Comparison of ENCODE assay signal across 12 cellular contexts in the genomic region with DNA sequence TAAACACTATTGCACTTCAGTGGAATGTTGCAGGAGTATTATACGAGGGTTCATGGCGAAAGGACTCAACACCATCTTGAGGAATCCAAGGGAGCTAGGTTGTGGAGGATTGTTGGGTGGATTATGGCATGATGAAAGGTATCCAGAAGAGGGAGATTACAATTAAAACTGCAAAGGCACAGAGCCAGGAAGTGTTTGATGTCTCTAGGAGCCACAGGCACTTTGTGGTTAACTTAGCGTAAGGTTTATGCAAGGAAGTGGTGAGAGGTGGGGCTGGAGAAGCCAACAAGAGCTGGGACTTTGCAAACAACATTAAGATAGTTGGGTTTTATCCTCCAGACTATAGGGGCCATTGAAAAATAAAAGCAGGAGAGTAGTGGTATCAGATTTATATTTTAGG.
DNase-seq lines count a peak whose midpoint lies in the region; ATAC-seq, FAIRE-seq and TF ChIP-seq lines count a peak whose summit lies in the region.
"Had no signal": no experiment of that assay in that cellular context is flagged by ENCODE, and none has a peak within 500 bp of the region (broad histone marks: within the 10 kb centered on the region; RNA-seq: fewer than 3 reads in every experiment).

No MANE protein-coding gene starts in this region.

- H3K36me3 ChIP-seq in K562 (ENCODE audit: control insufficient read depth, insufficient read depth, low read length) = peaks cover 36% of the 10 kb centered on the region
- H3K36me3 ChIP-seq in uterus = no peaks in the 10 kb centered on the region

- no peaks in the 10 kb centered on the region for H3K9me3 Mint-ChIP-seq in activated CD8-positive, alpha-beta memory T cell treated with anti-CD3 and anti-CD28 coated beads, Interleukin-2, amount 10 ng/mL, durations not matched to agents 7 days and 5 days (ENCODE audit: low read depth)

- no peak for TF ChIP-seq POLR2A in K562 (conservative IDR thresholded peaks at IDR 0.05)
- TF ChIP-seq POLR2A in uterus (IDR thresholded peaks at IDR 0.05) = no peak

- 29% methylated on average over 3 of the region's 3 CpGs for WGBS in K562 (ENCODE audit: insufficient coverage, low coverage, missing lambda C conversion rate)

- ATAC-seq in activated CD8-positive, alpha-beta memory T cell treated with anti-CD3 and anti-CD28 coated beads, Interleukin-2, amount 10 ng/mL, durations not matched to agents 7 days and 5 days = peak; percentile 86
- ATAC-seq in K562 (peak; percentile 86), GM21619 (IDR thresholded peaks at IDR 0.05; ENCODE audit: unreplicated experiment) (no peak)

- TF ChIP-seq CTCF in K562 (IDR thresholded peaks at IDR 0.05 in 2 of 3, conservative IDR thresholded peaks at IDR 0.05 in 1 of 3; ENCODE audit: insufficient read depth in 2 of 3, low read depth in 1 of 3, low read length in 3 of 3) (no peak), uterus (IDR thresholded peaks at IDR 0.05) (no peak)

- POLR2A ChIA-PET in K562 (lab: Yijun Ruan, JAX) = interaction anchor here (1.0 to 1.5 kb wide), 2 partner anchors 16 to 18 kb away, joined by 3 to 4 read pairs; no protein-coding TSS in a partner anchor

- no peaks in the 10 kb centered on the region for H3K27me3 Mint-ChIP-seq in activated CD8-positive, alpha-beta memory T cell treated with anti-CD3 and anti-CD28 coated beads, Interleukin-2, amount 10 ng/mL, durations not matched to agents 7 days and 5 days

- no peaks in the 10 kb centered on the region for H4K20me1 ChIP-seq in K562 (replicated peaks; ENCODE audit: control insufficient read depth, insufficient read depth, low read length)

- H3K79me2 ChIP-seq in K562 (ENCODE audit: control insufficient read depth, insufficient read depth, low read length) = peaks cover 5% of the 10 kb centered on the region; the same call in 1 of the 3 replicates

- intact Hi-C loops in K562 (cut with micrococcal nuclease) (no loop called here), uterus (cut with DNase I; ENCODE audit: low total_unique reads) (no loop called here)

- peaks cover 3% of the 10 kb centered on the region for H3K4me1 Mint-ChIP-seq in activated CD8-positive, alpha-beta memory T cell treated with anti-CD3 and anti-CD28 coated beads, Interleukin-2, amount 10 ng/mL, durations not matched to agents 7 days and 5 days

- H3K9ac ChIP-seq in K562 (ENCODE audit: insufficient read depth in 1 of 2, low read depth in 2 of 2, low read length in 2 of 2) = no peak overlapping the region

- no peak overlapping the region for H2AFZ ChIP-seq in K562 (ENCODE audit: low read depth, low read length)

- peak; percentile 72 for FAIRE-seq in K562 (lab: Jason Lieb, UNC)

- in situ Hi-C loops in K562 (cut with MboI) = no loop called here

- no peak overlapping the region for H3K27ac Mint-ChIP-seq in activated CD8-positive, alpha-beta memory T cell treated with anti-CD3 and anti-CD28 coated beads, Interleukin-2, amount 10 ng/mL, durations not matched to agents 7 days and 5 days

- H3K9me1 ChIP-seq in K562 (ENCODE audit: control insufficient read depth, insufficient read depth, low read length) = no peaks in the 10 kb centered on the region

- no TSS peak for BruUV-seq in K562 (replicated peaks; lab: Mats Ljungman, UMichigan)

- H3K27ac ChIP-seq in K562 (ENCODE audit: extremely low read depth, low read depth, low read length) (no peak overlapping the region), uterus (no peak overlapping the region)
- H3K27ac ChIP-seq: skin epidermis had no signal

- no peak for TF ChIP-seq EP300 in K562 (IDR thresholded peaks at IDR 0.05; ENCODE audit: low read length)

- CTCF ChIA-PET in activated CD8-positive, alpha-beta memory T cell treated with anti-CD3 and anti-CD28 coated beads, Interleukin-2, amount 10 ng/mL, durations not matched to agents 7 days and 5 days (lab: Charles Lee) = interaction anchor here (0.9 to 1.2 kb wide), 2 partner anchors 16 to 47 kb away, joined by 3 read pairs; no protein-coding TSS in a partner anchor
- CTCF ChIA-PET in K562 (lab: Yijun Ruan, JAX; ENCODE audit: low intra/inter-chr PET ratio) = no interaction called here

- no peak for TF ChIP-seq RAD21 in K562 (CRISPR knock-in tag; conservative IDR thresholded peaks at IDR 0.05 in 1 of 2, IDR thresholded peaks at IDR 0.05 in 1 of 2)

- no peaks in the 10 kb centered on the region for H3K9me3 ChIP-seq in K562 (replicated peaks; ENCODE audit: control insufficient read depth, insufficient read depth, low read depth, low read length)
- no peaks in the 10 kb centered on the region for H3K9me3 ChIP-seq in uterus

- H3K36me3 Mint-ChIP-seq in activated CD8-positive, alpha-beta memory T cell treated with anti-CD3 and anti-CD28 coated beads, Interleukin-2, amount 10 ng/mL, durations not matched to agents 7 days and 5 days = no peaks in the 10 kb centered on the region

- H3K4me2 ChIP-seq in K562 (ENCODE audit: insufficient read depth, low read length) = 0 out of 2 replicates have a peak overlapping the region, but pooled peaks have one; percentile 1

- DNase-seq in activated CD8-positive, alpha-beta memory T cell treated with anti-CD3 and anti-CD28 coated beads, Interleukin-2, amount 10 ng/mL, durations not matched to agents 7 days and 5 days = peak; percentile 78
- no peak for DNase-seq in activated CD8-positive, alpha-beta memory T cell treated with anti-CD3 and anti-CD28 coated beads, Interleukin-2, amount 50 U/mL, for 48 hours
- DNase-seq in NOMO-1 (lab: John Stamatoyannopoulos, UW; ENCODE audit: unreplicated experiment in 2 of 2) (peak; percentile 70 to 82), K562 (ENCODE audit: extremely low read depth in 1 of 4, low spot score in 3 of 4) (peak in 2 of 4 experiments; percentile 25 to 54), renal cortical epithelial cell (ENCODE audit: low read depth) (peak; percentile 85), uterus (no peak), foreskin melanocyte (no peak)
- DNase-seq: erythroblast, NCI-H2171 had no signal

- H3K4me1 ChIP-seq in K562 (replicated peaks in 1 of 2; ENCODE audit: control insufficient read depth in 2 of 2, insufficient read depth in 2 of 2, low read length in 2 of 2) = peaks cover 0 to 16% of the 10 kb centered on the region in 2 experiments; a peak in 3 of 5 replicates
- no peaks in the 10 kb centered on the region for H3K4me1 ChIP-seq in uterus

- H3K4me3 ChIP-seq in K562 (no peak overlapping the region), uterus (no peak overlapping the region)
- H3K4me3 ChIP-seq: lung, skin epidermis had no signal

- H3K27me3 ChIP-seq in K562 (ENCODE audit: control insufficient read depth in 2 of 2, insufficient read depth in 2 of 2, low read length in 2 of 2) (no peaks in the 10 kb centered on the region; a peak in 1 of 5 replicates), uterus (no peaks in the 10 kb centered on the region)

- no peak overlapping the region for H3K4me3 Mint-ChIP-seq in activated CD8-positive, alpha-beta memory T cell treated with anti-CD3 and anti-CD28 coated beads, Interleukin-2, amount 10 ng/mL, durations not matched to agents 7 days and 5 days

TF ChIP-seq in K562, 482 proteins besides CTCF, POLR2A, EP300 and RAD21 (continues in another document):
- TF ChIP-seq, protein P1, sequence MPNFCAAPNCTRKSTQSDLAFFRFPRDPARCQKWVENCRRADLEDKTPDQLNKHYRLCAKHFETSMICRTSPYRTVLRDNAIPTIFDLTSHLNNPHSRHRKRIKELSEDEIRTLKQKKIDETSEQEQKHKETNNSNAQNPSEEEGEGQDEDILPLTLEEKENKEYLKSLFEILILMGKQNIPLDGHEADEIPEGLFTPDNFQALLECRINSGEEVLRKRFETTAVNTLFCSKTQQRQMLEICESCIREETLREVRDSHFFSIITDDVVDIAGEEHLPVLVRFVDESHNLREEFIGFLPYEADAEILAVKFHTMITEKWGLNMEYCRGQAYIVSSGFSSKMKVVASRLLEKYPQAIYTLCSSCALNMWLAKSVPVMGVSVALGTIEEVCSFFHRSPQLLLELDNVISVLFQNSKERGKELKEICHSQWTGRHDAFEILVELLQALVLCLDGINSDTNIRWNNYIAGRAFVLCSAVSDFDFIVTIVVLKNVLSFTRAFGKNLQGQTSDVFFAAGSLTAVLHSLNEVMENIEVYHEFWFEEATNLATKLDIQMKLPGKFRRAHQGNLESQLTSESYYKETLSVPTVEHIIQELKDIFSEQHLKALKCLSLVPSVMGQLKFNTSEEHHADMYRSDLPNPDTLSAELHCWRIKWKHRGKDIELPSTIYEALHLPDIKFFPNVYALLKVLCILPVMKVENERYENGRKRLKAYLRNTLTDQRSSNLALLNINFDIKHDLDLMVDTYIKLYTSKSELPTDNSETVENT (CRISPR knock-in tag; IDR thresholded peaks at IDR 0.05) = no peak
- TF ChIP-seq ZKSCAN1 (IDR thresholded peaks at IDR 0.05; ENCODE audit: low read depth, low read length) (no peak), HNRNPH1 (optimal IDR thresholded peaks at IDR 0.05; ENCODE audit: low read depth, low read length) (no peak), ZNF449 (CRISPR knock-in tag; IDR thresholded peaks at IDR 0.05) (no peak), NFIC (IDR thresholded peaks at IDR 0.05) (peak; percentile 28; the same call in 1 of the 2 replicates), POLR2AphosphoS5 (IDR thresholded peaks at IDR 0.05; ENCODE audit: control insufficient read depth, insufficient read depth, low read depth, low read length) (no peak), ZBTB17 (CRISPR knock-in tag; IDR thresholded peaks at IDR 0.05) (0 out of 2 replicates have a peak, but pooled peaks have one; percentile 23), DIDO1 (tag; IDR thresholded peaks at IDR 0.05; ENCODE audit: low read depth) (no peak)
- TF ChIP-seq, protein P2, sequence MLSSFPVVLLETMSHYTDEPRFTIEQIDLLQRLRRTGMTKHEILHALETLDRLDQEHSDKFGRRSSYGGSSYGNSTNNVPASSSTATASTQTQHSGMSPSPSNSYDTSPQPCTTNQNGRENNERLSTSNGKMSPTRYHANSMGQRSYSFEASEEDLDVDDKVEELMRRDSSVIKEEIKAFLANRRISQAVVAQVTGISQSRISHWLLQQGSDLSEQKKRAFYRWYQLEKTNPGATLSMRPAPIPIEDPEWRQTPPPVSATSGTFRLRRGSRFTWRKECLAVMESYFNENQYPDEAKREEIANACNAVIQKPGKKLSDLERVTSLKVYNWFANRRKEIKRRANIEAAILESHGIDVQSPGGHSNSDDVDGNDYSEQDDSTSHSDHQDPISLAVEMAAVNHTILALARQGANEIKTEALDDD (IDR thresholded peaks at IDR 0.05) = peak; percentile 28; the same call in 1 of the 2 replicates

Comparison
In these comparisons a context has a peak if more than half of its experiments do, and no peak if none do; other contexts are left out.
1. DNase-seq: peak in activated CD8-positive, alpha-beta memory T cell treated with anti-CD3 and anti-CD28 coated beads, Interleukin-2, amount 10 ng/mL, durations not matched to agents 7 days and 5 days (single experiment), NOMO-1 (2 of 2) and renal cortical epithelial cell (single experiment); none in activated CD8-positive, alpha-beta memory T cell treated with anti-CD3 and anti-CD28 coated beads, Interleukin-2, amount 50 U/mL, for 48 hours (single experiment), uterus (0 of 2) and foreskin melanocyte (single experiment).